In the genomic region with DNA sequence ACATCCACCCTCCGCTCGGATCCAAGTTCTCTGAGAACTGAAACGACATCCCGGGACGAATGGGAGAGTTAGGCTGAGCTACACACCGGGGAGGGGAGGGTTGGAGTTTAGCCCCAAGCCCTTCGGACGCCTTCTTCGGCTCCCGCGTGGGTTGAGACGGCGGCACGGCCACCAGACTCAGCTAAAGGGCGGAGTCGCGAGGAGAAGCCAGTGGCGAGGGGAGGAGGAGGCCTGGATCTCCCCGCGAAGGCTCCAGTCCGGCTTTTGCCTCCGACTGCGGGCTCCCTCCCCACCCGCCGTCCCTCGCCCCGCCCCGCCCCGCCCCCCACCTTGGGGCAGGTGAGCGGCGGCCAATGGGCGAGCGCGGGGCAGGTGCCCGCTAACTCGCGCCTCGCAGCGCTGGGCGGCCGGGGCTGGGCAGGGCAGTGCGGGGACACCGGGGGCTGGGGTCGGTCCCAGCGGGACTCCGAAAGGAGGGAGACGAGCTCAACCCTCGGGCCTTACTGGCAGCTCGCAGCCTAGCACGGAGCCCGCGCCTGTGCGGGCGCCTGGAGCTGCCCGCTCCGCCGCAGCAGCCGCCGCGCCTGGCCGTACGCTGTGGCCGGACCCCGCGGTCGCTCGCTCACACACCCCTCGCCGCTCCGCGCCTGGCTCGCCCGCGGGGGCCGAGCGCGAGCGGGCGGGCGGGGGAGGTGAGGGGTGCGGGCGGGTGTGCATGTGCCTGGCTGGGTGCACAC, we compare ENCODE assay signal across 1 cellular context.
TF ChIP-seq lines count a peak whose summit lies in the region.

A gene (plus strand): TSS at position 382 of the 737 bp plus-strand sequence. CDS start 334 bp downstream, at position 716.

TF ChIP-seq in HepG2, 621 proteins besides CTCF, POLR2A, EP300 and RAD21 (continues in another document):
- TF ChIP-seq ZNF124 (CRISPR knock-in tag; IDR thresholded peaks at IDR 0.05) (no peak), POGZ (CRISPR knock-in tag; IDR thresholded peaks at IDR 0.05) (0 out of 2 replicates have a peak, but pooled peaks have one; percentile 22), RXRB (CRISPR knock-in tag; IDR thresholded peaks at IDR 0.05; ENCODE audit: borderline replicate concordance) (0 out of 2 replicates have a peak, but pooled peaks have one; percentile 6), JUND (CRISPR knock-in tag; IDR thresholded peaks at IDR 0.05) (no peak), HES4 (CRISPR knock-in tag; IDR thresholded peaks at IDR 0.05; ENCODE audit: borderline replicate concordance) (no peak; the same call in 1 of the 2 replicates), SPEN (CRISPR knock-in tag; IDR thresholded peaks at IDR 0.05; ENCODE audit: low read depth) (peak; percentile 45; the same call in 1 of the 2 replicates), CENPT (CRISPR knock-in tag; IDR thresholded peaks at IDR 0.05; ENCODE audit: low read depth) (no peak; the same call in 1 of the 2 replicates), ZNF263 (CRISPR knock-in tag; IDR thresholded peaks at IDR 0.05) (no peak), AGO1 (IDR thresholded peaks at IDR 0.05; ENCODE audit: low read depth, low read length, poor library complexity, severe bottlenecking) (no peak), HDAC1 (CRISPR knock-in tag; IDR thresholded peaks at IDR 0.05) (peak; percentile 34; the same call in 1 of the 2 replicates), ZNF354B (CRISPR knock-in tag; IDR thresholded peaks at IDR 0.05) (no peak), AGO2 (optimal IDR thresholded peaks at IDR 0.05; ENCODE audit: low read depth, low read length) (no peak), ZNF501 (CRISPR knock-in tag; IDR thresholded peaks at IDR 0.05) (no peak), MEF2D (CRISPR knock-in tag; IDR thresholded peaks at IDR 0.05) (no peak), TCF12 (IDR thresholded peaks at IDR 0.05) (no peak), TCF12 (CRISPR knock-in tag; IDR thresholded peaks at IDR 0.05) (no peak), NR2F6 (IDR thresholded peaks at IDR 0.05) (no peak), NR2F6 (CRISPR knock-in tag; IDR thresholded peaks at IDR 0.05) (no peak), ZNF350 (CRISPR knock-in tag; IDR thresholded peaks at IDR 0.05; ENCODE audit: borderline replicate concordance, low read depth) (no peak), PITX1 (CRISPR knock-in tag; IDR thresholded peaks at IDR 0.05) (0 out of 2 replicates have a peak, but pooled peaks have one; percentile 18), NFIB (CRISPR knock-in tag; IDR thresholded peaks at IDR 0.05; ENCODE audit: borderline replicate concordance) (no peak), NFKB2 (CRISPR knock-in tag; IDR thresholded peaks at IDR 0.05; ENCODE audit: borderline replicate concordance) (0 out of 2 replicates have a peak, but pooled peaks have one; percentile 24), HNF4A (CRISPR knock-in tag; IDR thresholded peaks at IDR 0.05) (no peak), MBNL3 (CRISPR knock-in tag; conservative IDR thresholded peaks at IDR 0.05) (no peak), ZNF138 (CRISPR knock-in tag; IDR thresholded peaks at IDR 0.05; ENCODE audit: low read depth) (no peak), ZNF441 (CRISPR knock-in tag; IDR thresholded peaks at IDR 0.05; ENCODE audit: borderline replicate concordance) (no peak; the same call in 1 of the 2 replicates), SNRNP70 (IDR thresholded peaks at IDR 0.05; ENCODE audit: low read depth, low read length) (no peak), PLRG1 (conservative IDR thresholded peaks at IDR 0.05) (no peak), YY1 (IDR thresholded peaks at IDR 0.05; ENCODE audit: insufficient read depth, insufficient replicate concordance, low read depth, low read length) (peak; percentile 17), EED (CRISPR knock-in tag; IDR thresholded peaks at IDR 0.05) (no peak), ZNF136 (CRISPR knock-in tag; IDR thresholded peaks at IDR 0.05; ENCODE audit: low read depth) (no peak), ZNF563 (CRISPR knock-in tag; IDR thresholded peaks at IDR 0.05) (peak; percentile 9; the same call in 1 of the 2 replicates), SALL1 (CRISPR knock-in tag; IDR thresholded peaks at IDR 0.05) (peak; percentile 28; the same call in 1 of the 2 replicates)
- TF ChIP-seq, protein P1, sequence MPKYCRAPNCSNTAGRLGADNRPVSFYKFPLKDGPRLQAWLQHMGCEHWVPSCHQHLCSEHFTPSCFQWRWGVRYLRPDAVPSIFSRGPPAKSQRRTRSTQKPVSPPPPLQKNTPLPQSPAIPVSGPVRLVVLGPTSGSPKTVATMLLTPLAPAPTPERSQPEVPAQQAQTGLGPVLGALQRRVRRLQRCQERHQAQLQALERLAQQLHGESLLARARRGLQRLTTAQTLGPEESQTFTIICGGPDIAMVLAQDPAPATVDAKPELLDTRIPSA (CRISPR knock-in tag; IDR thresholded peaks at IDR 0.05; ENCODE audit: borderline replicate concordance) = no peak
- TF ChIP-seq, protein P2, sequence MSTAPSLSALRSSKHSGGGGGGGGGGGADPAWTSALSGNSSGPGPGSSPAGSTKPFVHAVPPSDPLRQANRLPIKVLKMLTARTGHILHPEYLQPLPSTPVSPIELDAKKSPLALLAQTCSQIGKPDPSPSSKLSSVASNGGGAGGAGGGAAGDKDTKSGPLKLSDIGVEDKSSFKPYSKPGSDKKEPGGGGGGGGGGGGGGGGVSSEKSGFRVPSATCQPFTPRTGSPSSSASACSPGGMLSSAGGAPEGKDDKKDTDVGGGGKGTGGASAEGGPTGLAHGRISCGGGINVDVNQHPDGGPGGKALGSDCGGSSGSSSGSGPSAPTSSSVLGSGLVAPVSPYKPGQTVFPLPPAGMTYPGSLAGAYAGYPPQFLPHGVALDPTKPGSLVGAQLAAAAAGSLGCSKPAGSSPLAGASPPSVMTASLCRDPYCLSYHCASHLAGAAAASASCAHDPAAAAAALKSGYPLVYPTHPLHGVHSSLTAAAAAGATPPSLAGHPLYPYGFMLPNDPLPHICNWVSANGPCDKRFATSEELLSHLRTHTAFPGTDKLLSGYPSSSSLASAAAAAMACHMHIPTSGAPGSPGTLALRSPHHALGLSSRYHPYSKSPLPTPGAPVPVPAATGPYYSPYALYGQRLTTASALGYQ (CRISPR knock-in tag; IDR thresholded peaks at IDR 0.05) = no peak
- TF ChIP-seq, protein P3, sequence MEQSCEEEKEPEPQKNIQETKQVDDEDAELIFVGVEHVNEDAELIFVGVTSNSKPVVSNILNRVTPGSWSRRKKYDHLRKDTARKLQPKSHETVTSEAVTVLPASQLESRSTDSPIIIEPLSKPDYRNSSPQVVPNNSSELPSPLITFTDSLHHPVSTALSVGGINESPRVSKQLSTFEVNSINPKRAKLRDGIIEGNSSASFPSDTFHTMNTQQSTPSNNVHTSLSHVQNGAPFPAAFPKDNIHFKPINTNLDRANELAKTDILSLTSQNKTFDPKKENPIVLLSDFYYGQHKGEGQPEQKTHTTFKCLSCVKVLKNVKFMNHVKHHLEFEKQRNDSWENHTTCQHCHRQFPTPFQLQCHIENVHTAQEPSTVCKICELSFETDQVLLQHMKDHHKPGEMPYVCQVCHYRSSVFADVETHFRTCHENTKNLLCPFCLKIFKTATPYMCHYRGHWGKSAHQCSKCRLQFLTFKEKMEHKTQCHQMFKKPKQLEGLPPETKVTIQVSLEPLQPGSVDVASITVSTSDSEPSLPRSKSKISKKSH (CRISPR knock-in tag; IDR thresholded peaks at IDR 0.05; ENCODE audit: borderline replicate concordance) = peak; percentile 37; the same call in 1 of the 2 replicates
- TF ChIP-seq, protein P4, sequence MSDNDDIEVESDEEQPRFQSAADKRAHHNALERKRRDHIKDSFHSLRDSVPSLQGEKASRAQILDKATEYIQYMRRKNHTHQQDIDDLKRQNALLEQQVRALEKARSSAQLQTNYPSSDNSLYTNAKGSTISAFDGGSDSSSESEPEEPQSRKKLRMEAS (IDR thresholded peaks at IDR 0.05) = peak; percentile 85
- TF ChIP-seq, protein P5, sequence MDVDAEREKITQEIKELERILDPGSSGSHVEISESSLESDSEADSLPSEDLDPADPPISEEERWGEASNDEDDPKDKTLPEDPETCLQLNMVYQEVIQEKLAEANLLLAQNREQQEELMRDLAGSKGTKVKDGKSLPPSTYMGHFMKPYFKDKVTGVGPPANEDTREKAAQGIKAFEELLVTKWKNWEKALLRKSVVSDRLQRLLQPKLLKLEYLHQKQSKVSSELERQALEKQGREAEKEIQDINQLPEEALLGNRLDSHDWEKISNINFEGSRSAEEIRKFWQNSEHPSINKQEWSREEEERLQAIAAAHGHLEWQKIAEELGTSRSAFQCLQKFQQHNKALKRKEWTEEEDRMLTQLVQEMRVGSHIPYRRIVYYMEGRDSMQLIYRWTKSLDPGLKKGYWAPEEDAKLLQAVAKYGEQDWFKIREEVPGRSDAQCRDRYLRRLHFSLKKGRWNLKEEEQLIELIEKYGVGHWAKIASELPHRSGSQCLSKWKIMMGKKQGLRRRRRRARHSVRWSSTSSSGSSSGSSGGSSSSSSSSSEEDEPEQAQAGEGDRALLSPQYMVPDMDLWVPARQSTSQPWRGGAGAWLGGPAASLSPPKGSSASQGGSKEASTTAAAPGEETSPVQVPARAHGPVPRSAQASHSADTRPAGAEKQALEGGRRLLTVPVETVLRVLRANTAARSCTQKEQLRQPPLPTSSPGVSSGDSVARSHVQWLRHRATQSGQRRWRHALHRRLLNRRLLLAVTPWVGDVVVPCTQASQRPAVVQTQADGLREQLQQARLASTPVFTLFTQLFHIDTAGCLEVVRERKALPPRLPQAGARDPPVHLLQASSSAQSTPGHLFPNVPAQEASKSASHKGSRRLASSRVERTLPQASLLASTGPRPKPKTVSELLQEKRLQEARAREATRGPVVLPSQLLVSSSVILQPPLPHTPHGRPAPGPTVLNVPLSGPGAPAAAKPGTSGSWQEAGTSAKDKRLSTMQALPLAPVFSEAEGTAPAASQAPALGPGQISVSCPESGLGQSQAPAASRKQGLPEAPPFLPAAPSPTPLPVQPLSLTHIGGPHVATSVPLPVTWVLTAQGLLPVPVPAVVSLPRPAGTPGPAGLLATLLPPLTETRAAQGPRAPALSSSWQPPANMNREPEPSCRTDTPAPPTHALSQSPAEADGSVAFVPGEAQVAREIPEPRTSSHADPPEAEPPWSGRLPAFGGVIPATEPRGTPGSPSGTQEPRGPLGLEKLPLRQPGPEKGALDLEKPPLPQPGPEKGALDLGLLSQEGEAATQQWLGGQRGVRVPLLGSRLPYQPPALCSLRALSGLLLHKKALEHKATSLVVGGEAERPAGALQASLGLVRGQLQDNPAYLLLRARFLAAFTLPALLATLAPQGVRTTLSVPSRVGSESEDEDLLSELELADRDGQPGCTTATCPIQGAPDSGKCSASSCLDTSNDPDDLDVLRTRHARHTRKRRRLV (CRISPR knock-in tag; IDR thresholded peaks at IDR 0.05) = 0 out of 2 replicates have a peak, but pooled peaks have one; percentile 13
- TF ChIP-seq, protein P6, sequence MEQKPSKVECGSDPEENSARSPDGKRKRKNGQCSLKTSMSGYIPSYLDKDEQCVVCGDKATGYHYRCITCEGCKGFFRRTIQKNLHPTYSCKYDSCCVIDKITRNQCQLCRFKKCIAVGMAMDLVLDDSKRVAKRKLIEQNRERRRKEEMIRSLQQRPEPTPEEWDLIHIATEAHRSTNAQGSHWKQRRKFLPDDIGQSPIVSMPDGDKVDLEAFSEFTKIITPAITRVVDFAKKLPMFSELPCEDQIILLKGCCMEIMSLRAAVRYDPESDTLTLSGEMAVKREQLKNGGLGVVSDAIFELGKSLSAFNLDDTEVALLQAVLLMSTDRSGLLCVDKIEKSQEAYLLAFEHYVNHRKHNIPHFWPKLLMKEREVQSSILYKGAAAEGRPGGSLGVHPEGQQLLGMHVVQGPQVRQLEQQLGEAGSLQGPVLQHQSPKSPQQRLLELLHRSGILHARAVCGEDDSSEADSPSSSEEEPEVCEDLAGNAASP (CRISPR knock-in tag; IDR thresholded peaks at IDR 0.05; ENCODE audit: borderline replicate concordance) = 0 out of 2 replicates have a peak, but pooled peaks have one; percentile 13
- TF ChIP-seq, protein P7, sequence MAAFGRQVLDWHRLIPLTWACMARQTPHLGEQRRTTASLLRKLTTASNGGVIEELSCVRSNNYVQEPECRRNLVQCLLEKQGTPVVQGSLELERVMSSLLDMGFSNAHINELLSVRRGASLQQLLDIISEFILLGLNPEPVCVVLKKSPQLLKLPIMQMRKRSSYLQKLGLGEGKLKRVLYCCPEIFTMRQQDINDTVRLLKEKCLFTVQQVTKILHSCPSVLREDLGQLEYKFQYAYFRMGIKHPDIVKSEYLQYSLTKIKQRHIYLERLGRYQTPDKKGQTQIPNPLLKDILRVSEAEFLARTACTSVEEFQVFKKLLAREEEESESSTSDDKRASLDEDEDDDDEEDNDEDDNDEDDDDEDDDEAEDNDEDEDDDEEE (CRISPR knock-in tag; IDR thresholded peaks at IDR 0.05) = no peak
- TF ChIP-seq, protein P8, sequence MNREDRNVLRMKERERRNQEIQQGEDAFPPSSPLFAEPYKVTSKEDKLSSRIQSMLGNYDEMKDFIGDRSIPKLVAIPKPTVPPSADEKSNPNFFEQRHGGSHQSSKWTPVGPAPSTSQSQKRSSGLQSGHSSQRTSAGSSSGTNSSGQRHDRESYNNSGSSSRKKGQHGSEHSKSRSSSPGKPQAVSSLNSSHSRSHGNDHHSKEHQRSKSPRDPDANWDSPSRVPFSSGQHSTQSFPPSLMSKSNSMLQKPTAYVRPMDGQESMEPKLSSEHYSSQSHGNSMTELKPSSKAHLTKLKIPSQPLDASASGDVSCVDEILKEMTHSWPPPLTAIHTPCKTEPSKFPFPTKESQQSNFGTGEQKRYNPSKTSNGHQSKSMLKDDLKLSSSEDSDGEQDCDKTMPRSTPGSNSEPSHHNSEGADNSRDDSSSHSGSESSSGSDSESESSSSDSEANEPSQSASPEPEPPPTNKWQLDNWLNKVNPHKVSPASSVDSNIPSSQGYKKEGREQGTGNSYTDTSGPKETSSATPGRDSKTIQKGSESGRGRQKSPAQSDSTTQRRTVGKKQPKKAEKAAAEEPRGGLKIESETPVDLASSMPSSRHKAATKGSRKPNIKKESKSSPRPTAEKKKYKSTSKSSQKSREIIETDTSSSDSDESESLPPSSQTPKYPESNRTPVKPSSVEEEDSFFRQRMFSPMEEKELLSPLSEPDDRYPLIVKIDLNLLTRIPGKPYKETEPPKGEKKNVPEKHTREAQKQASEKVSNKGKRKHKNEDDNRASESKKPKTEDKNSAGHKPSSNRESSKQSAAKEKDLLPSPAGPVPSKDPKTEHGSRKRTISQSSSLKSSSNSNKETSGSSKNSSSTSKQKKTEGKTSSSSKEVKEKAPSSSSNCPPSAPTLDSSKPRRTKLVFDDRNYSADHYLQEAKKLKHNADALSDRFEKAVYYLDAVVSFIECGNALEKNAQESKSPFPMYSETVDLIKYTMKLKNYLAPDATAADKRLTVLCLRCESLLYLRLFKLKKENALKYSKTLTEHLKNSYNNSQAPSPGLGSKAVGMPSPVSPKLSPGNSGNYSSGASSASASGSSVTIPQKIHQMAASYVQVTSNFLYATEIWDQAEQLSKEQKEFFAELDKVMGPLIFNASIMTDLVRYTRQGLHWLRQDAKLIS (CRISPR knock-in tag; IDR thresholded peaks at IDR 0.05) = no peak
- TF ChIP-seq, protein P9, sequence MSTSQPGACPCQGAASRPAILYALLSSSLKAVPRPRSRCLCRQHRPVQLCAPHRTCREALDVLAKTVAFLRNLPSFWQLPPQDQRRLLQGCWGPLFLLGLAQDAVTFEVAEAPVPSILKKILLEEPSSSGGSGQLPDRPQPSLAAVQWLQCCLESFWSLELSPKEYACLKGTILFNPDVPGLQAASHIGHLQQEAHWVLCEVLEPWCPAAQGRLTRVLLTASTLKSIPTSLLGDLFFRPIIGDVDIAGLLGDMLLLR (CRISPR knock-in tag; IDR thresholded peaks at IDR 0.05) = 0 out of 2 replicates have a peak, but pooled peaks have one; percentile 29
- TF ChIP-seq, protein P10, sequence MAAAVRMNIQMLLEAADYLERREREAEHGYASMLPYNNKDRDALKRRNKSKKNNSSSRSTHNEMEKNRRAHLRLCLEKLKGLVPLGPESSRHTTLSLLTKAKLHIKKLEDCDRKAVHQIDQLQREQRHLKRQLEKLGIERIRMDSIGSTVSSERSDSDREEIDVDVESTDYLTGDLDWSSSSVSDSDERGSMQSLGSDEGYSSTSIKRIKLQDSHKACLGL (CRISPR knock-in tag; IDR thresholded peaks at IDR 0.05) = peak; percentile 24; the same call in 1 of the 2 replicates
